Comparison of ENCODE assay signal across 2 cellular contexts in genomic region chr14:75372260-75372659, GRCh38.
A peak's percentile ranks its signal among the peaks of the same experiment; 100 is the strongest.
TF ChIP-seq lines count a peak whose summit lies in the region.

No MANE protein-coding gene starts in this region.

TF ChIP-seq in liver, 16 proteins besides CTCF, POLR2A, EP300 and RAD21:
- TF ChIP-seq RXRA (IDR thresholded peaks at IDR 0.05) (no peak), EGR1 (IDR thresholded peaks at IDR 0.05; ENCODE audit: low read depth in 2 of 2) (no peak), NR2F2 (IDR thresholded peaks at IDR 0.05) (peak; percentile 9)
TF ChIP-seq in liver: peak in this region for 1.

TF ChIP-seq in HepG2, 621 proteins besides CTCF, POLR2A, EP300 and RAD21:
- no peak for TF ChIP-seq CSRNP1 (CRISPR knock-in tag; IDR thresholded peaks at IDR 0.05)
- TF ChIP-seq ZNF570 (CRISPR knock-in tag; IDR thresholded peaks at IDR 0.05; ENCODE audit: borderline replicate concordance): no peak
- TF ChIP-seq REST (IDR thresholded peaks at IDR 0.05; ENCODE audit: borderline replicate concordance in 1 of 2, low read depth in 1 of 2, low read length in 2 of 2): no peak
- no peak for TF ChIP-seq SATB2 (CRISPR knock-in tag; IDR thresholded peaks at IDR 0.05)
- no peak for TF ChIP-seq RARA (CRISPR knock-in tag; IDR thresholded peaks at IDR 0.05)
- TF ChIP-seq HOMEZ (CRISPR knock-in tag; IDR thresholded peaks at IDR 0.05; ENCODE audit: low read depth): no peak
- TF ChIP-seq ZSCAN5A (CRISPR knock-in tag; IDR thresholded peaks at IDR 0.05; ENCODE audit: borderline replicate concordance): no peak
- no peak for TF ChIP-seq ZBTB20 (CRISPR knock-in tag; IDR thresholded peaks at IDR 0.05; ENCODE audit: borderline replicate concordance, low read depth)
- no peak for TF ChIP-seq ZNF44 (CRISPR knock-in tag; IDR thresholded peaks at IDR 0.05)
